ENCODE assay signal across 23 cellular contexts in the genomic region with DNA sequence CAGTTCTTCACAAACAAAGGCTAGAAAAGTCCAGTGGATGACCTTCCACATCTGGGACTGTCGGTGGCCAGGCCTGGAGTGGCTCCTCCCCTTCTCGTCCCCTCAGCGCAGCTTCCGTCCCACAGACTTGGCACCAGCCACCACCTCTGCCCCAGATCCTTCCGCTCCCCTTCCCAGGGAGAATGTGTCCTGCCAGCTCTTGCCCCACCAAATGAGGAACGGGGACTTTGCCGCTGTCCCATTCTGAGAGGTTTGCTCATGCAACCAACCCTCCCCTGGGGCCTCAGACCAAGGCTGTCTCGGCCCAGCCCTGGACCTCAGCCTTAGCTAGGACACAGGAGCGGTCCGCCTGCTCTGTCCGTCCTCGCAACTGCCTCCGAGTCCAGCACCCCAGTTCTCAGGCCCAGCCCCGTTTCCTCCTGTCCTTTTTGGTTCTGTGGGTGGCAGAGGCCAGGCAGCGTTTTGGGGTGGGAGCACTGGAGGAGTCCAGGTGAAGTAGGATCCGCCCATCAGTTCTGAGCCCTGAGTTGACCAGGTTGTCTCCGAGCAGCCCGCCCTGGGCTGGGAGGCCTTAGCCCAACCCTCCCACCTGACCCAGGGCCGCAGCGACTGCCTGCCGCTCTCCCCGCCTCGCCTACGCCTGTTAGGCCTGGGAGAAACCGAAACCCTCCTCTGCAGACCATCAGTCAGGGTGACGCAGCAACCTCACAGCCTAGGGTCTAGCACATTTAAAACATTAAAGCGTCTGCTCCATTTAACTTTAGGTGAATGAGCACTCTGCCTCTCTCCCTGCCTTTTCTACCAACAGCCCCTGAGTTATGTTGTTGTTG.
DNase-seq lines count a peak whose midpoint lies in the region; ATAC-seq, FAIRE-seq and TF ChIP-seq lines count a peak whose summit lies in the region.
"Had no signal": no experiment of that assay in that cellular context is flagged by ENCODE, and none has a peak within 500 bp of the region (broad histone marks: within the 10 kb centered on the region; RNA-seq: fewer than 3 reads in every experiment).

No MANE protein-coding gene starts in this region.

- peaks cover 49% of the 10 kb centered on the region for H3K4me1 Mint-ChIP-seq in CD8-positive, alpha-beta T cell (ENCODE audit: low read depth)

- H3K27me3 Mint-ChIP-seq in CD8-positive, alpha-beta T cell (ENCODE audit: low read depth), result no peaks in the 10 kb centered on the region
- H3K27me3 Mint-ChIP-seq: activated naive CD8-positive, alpha-beta T cell treated with anti-CD3 and anti-CD28 coated beads, Interleukin-2, amount 10 ng/mL, durations not matched to agents 7 days and 5 days; naive thymus-derived CD4-positive, alpha-beta T cell; stimulated activated naive CD8-positive, alpha-beta T cell treated with anti-CD3 and anti-CD28 coated beads, Interleukin-15, amount 100 ng/mL, for 72 hours; T-helper 17 cell had no signal

- no peak overlapping the region for H3K23ac ChIP-seq in IMR-90 (ENCODE audit: low read depth, low read length)
- H3K23ac ChIP-seq in neuronal stem cell (ENCODE audit: low read depth, low read length, poor library complexity), result peak overlapping the region; percentile 8

- H4K8ac ChIP-seq in IMR-90 (ENCODE audit: low read depth in 2 of 2, low read length in 2 of 2), result no peak overlapping the region
- no peak overlapping the region for H4K8ac ChIP-seq in neuronal stem cell (ENCODE audit: low read depth, low read length)

- H2BK15ac ChIP-seq in IMR-90 (ENCODE audit: low read depth, low read length) (no peak overlapping the region), neuronal stem cell (ENCODE audit: low read length) (peak overlapping the region; percentile 82)

- peaks cover 11% of the 10 kb centered on the region for H3K4me1 ChIP-seq in CD8-positive, alpha-beta T cell (ENCODE audit: insufficient read depth, low read length)
- no peaks in the 10 kb centered on the region for H3K4me1 ChIP-seq in IMR-90 (ENCODE audit: control insufficient read depth, insufficient read depth, low read length)
- H3K4me1 ChIP-seq in neuronal stem cell (ENCODE audit: control insufficient read depth in 2 of 2, insufficient read depth in 1 of 2, low read depth in 1 of 2, low read length in 2 of 2), result peaks cover 10 to 24% of the 10 kb centered on the region in 2 donors
- H3K4me1 ChIP-seq in small intestine (ENCODE audit: control insufficient read depth in 2 of 2, insufficient read depth in 1 of 2, low read depth in 1 of 2, low read length in 1 of 2), result no peaks in the 10 kb centered on the region
- H3K4me1 ChIP-seq: tibial artery had no signal

- H3K9me1 ChIP-seq in IMR-90 (ENCODE audit: insufficient read depth, low read length), result no peaks in the 10 kb centered on the region

- no peaks in the 10 kb centered on the region for H3K36me3 ChIP-seq in CD8-positive, alpha-beta T cell (ENCODE audit: insufficient read depth, low read length)
- no peaks in the 10 kb centered on the region for H3K36me3 ChIP-seq in IMR-90 (ENCODE audit: control insufficient read depth, insufficient read depth, low read length)
- H3K36me3 ChIP-seq in neuronal stem cell (replicated peaks in 1 of 2; ENCODE audit: control insufficient read depth in 2 of 2, insufficient read depth in 2 of 2, low read length in 2 of 2), result no peaks in the 10 kb centered on the region
- H3K36me3 ChIP-seq in small intestine (ENCODE audit: control insufficient read depth in 2 of 2, insufficient read depth in 2 of 2, low read length in 2 of 2), result no peaks in the 10 kb centered on the region
- H3K36me3 ChIP-seq: tibial artery had no signal

- 79% methylated on average over 8 of the region's 27 CpGs; no CpG with 5 or more reads in 1 of the 2 experiments for WGBS in IMR-90 (ENCODE audit: extremely low coverage in 2 of 2, insufficient read length in 1 of 2), 2 experiments
- no CpG with 5 or more reads among the region's 27 CpGs for WGBS in neuronal stem cell (ENCODE audit: extremely low coverage in 2 of 2, insufficient read length in 2 of 2, insufficient replicate concordance in 1 of 2), 2 donors
- 91 to 93% (median 92%) methylated on average over 26 to 27 of the region's 27 CpGs for WGBS in small intestine, 3 donors

- no peak overlapping the region for H3K4me3 Mint-ChIP-seq in CD8-positive, alpha-beta T cell
- H3K4me3 Mint-ChIP-seq: activated naive CD8-positive, alpha-beta T cell treated with anti-CD3 and anti-CD28 coated beads, Interleukin-2, amount 10 ng/mL, durations not matched to agents 7 days and 5 days; mesothelial cell of epicardium; naive thymus-derived CD4-positive, alpha-beta T cell; stimulated activated naive CD8-positive, alpha-beta T cell treated with anti-CD3 and anti-CD28 coated beads, Interleukin-15, amount 100 ng/mL, for 72 hours; T-helper 17 cell had no signal

- FAIRE-seq in small intestine (lab: Jason Lieb, UNC), result no peak
- no peak for FAIRE-seq in RCC 7860 (lab: Jason Lieb, UNC)

- H3K4ac ChIP-seq in IMR-90 (ENCODE audit: low read depth, low read length), result no peak overlapping the region
- H3K4ac ChIP-seq in neuronal stem cell (ENCODE audit: low read length), result no peak overlapping the region

- no peak overlapping the region for H2AK9ac ChIP-seq in IMR-90 (replicated peaks; ENCODE audit: low read depth, low read length, poor library complexity)

- H4K91ac ChIP-seq in IMR-90 (ENCODE audit: insufficient read depth, low read depth, low read length) (no peak overlapping the region), neuronal stem cell (ENCODE audit: low read depth, low read length, poor library complexity) (no peak overlapping the region)

- no peaks in the 10 kb centered on the region for H4K20me1 ChIP-seq in IMR-90 (ENCODE audit: insufficient read depth, low read length)

- H2BK20ac ChIP-seq in IMR-90 (ENCODE audit: low read depth, low read length), result no peak overlapping the region

- in situ Hi-C loops in IMR-90 (cut with MboI; ENCODE audit: low sequenced_read_pairs), result no loop called here

- H2BK5ac ChIP-seq in IMR-90 (ENCODE audit: low read depth, low read length, poor library complexity, severe bottlenecking) (no peak overlapping the region), neuronal stem cell (ENCODE audit: low read length) (no peak overlapping the region)

- no peak overlapping the region for H4K5ac ChIP-seq in IMR-90 (ENCODE audit: low read depth, low read length)

- H3K4me2 ChIP-seq in IMR-90 (ENCODE audit: low read depth, low read length) (no peak overlapping the region), neuronal stem cell (ENCODE audit: insufficient read depth, low read length, poor library complexity, severe bottlenecking) (no peak overlapping the region)

- POLR2A ChIA-PET in CD8-positive, alpha-beta T cell (lab: Charles Lee), result interaction anchor here (0.6 kb wide), 1 partner anchor 10 kb away, joined by 4 read pairs; no protein-coding TSS in a partner anchor
- POLR2A ChIA-PET in IMR-90 (lab: Charles Lee; ENCODE audit: unreplicated experiment), result no interaction called here

- BruUV-seq in IMR-90 (replicated peaks; lab: Mats Ljungman, UMichigan), result no TSS peak

- dilution Hi-C loops in IMR-90 (cut with HindIII; ENCODE audit: low sequenced_read_pairs, unreplicated experiment), result no loop called here

- no peak overlapping the region for H2AK5ac ChIP-seq in IMR-90 (ENCODE audit: low read depth, low read length)
- H2AK5ac ChIP-seq in neuronal stem cell (ENCODE audit: low read depth, low read length), result peak overlapping the region; percentile 65

- H3K9me3 Mint-ChIP-seq in CD8-positive, alpha-beta T cell, result peaks cover 4% of the 10 kb centered on the region

- H2BK12ac ChIP-seq in neuronal stem cell (ENCODE audit: low read length), result peak overlapping the region; percentile 76

- intact Hi-C loops in CD8-positive, alpha-beta T cell (cut with DNase I, micrococcal nuclease), result no loop called here
- intact Hi-C loops in IMR-90 (cut with micrococcal nuclease), result no loop called here
- intact Hi-C loops in left cardiac atrium (cut with DNase I), result no loop called here

- H3K14ac ChIP-seq in IMR-90 (replicated peaks; ENCODE audit: low read depth, low read length) (no peak overlapping the region), neuronal stem cell (ENCODE audit: low read length) (peak overlapping the region; percentile 28)

- no peak for TF ChIP-seq POLR2A in IMR-90 (IDR thresholded peaks at IDR 0.05; ENCODE audit: low read depth, low read length)

- no peak for TF ChIP-seq RAD21 in IMR-90 (IDR thresholded peaks at IDR 0.05; ENCODE audit: low read length)

- no peak for DNase-seq in CD8-positive, alpha-beta T cell
- DNase-seq in IMR-90 (no peak), left cardiac atrium (peak; percentile 33), neuronal stem cell (ENCODE audit: low spot score) (no peak), small intestine (no peak), NCI-H82 treated with DMSO at 0.1 percent for 48 hours (lab: John Stamatoyannopoulos, UW; ENCODE audit: unreplicated experiment) (no peak), NCI-H748 (lab: John Stamatoyannopoulos, UW; ENCODE audit: unreplicated experiment) (no peak), RCC 7860 (ENCODE audit: low spot score) (no peak)
- DNase-seq: activated CD4-positive, alpha-beta T cell treated with anti-CD3 and anti-CD28 coated beads for 48 hours; activated naive CD8-positive, alpha-beta T cell treated with anti-CD3 and anti-CD28 coated beads, Interleukin-2, amount 10 ng/mL, durations not matched to agents 7 days and 5 days; GOT3; Kasumi-1; left colon; naive thymus-derived CD4-positive, alpha-beta T cell; NCI-H2171; NCI-H524 treated with DMSO at 0.1 percent for 48 hours; stimulated activated naive CD8-positive, alpha-beta T cell treated with anti-CD3 and anti-CD28 coated beads, Interleukin-15, amount 100 ng/mL, for 72 hours; T-helper 17 cell; tibial artery had no signal

- H3K79me1 ChIP-seq in IMR-90 (ENCODE audit: low read depth in 1 of 2, low read length in 2 of 2) (no peaks in the 10 kb centered on the region), neuronal stem cell (ENCODE audit: low read depth, low read length) (no peaks in the 10 kb centered on the region)

- ATAC-seq in CD8-positive, alpha-beta T cell, result peak; percentile 39
- no peak for ATAC-seq in IMR-90 (ENCODE audit: low read depth)
- peak; percentile 13 to 85 for ATAC-seq in left cardiac atrium
- ATAC-seq: left colon; naive thymus-derived CD4-positive, alpha-beta T cell; stimulated activated naive CD8-positive, alpha-beta T cell treated with anti-CD3 and anti-CD28 coated beads, Interleukin-15, amount 100 ng/mL, for 72 hours; T-helper 17 cell had no signal

- H2BK120ac ChIP-seq in IMR-90 (ENCODE audit: low read depth, low read length) (no peak overlapping the region), neuronal stem cell (ENCODE audit: low read depth, low read length) (peak overlapping the region; percentile 56)

- no peak overlapping the region for H3K27ac ChIP-seq in CD8-positive, alpha-beta T cell (ENCODE audit: low read depth, low read length)
- H3K27ac ChIP-seq in IMR-90 (ENCODE audit: insufficient read depth, low read length), result no peak overlapping the region
- H3K27ac ChIP-seq in neuronal stem cell (replicated peaks; ENCODE audit: low read length), result no peak overlapping the region
- H3K27ac ChIP-seq in small intestine (ENCODE audit: low read depth in 1 of 2, low read length in 1 of 2), result no peak overlapping the region
- H3K27ac ChIP-seq: C4-2B, epithelial cell of prostate, SK-N-MC, tibial artery had no signal

- H2AFZ ChIP-seq in IMR-90 (replicated peaks; ENCODE audit: low read length, poor library complexity), result peak overlapping the region; percentile 14
- no peak overlapping the region for H2AFZ ChIP-seq in neuronal stem cell (ENCODE audit: low read length)

- no peak for TF ChIP-seq CTCF in CD8-positive, alpha-beta T cell (IDR thresholded peaks at IDR 0.05)
- TF ChIP-seq CTCF in IMR-90 (conservative IDR thresholded peaks at IDR 0.05; ENCODE audit: low read depth, low read length), result no peak

- no peaks in the 10 kb centered on the region for H3K27me3 ChIP-seq in CD8-positive, alpha-beta T cell (ENCODE audit: insufficient read depth, low read length)
- H3K27me3 ChIP-seq in IMR-90 (ENCODE audit: control insufficient read depth, insufficient read depth, low read length) (peaks cover 8% of the 10 kb centered on the region), neuronal stem cell (ENCODE audit: control insufficient read depth in 3 of 3, insufficient read depth in 3 of 3, low read depth in 1 of 3, low read length in 3 of 3) (no peaks in the 10 kb centered on the region), small intestine (ENCODE audit: control insufficient read depth in 2 of 2, insufficient read depth in 2 of 2, low read length in 2 of 2) (no peaks in the 10 kb centered on the region)
- H3K27me3 ChIP-seq: tibial artery had no signal

- CTCF ChIA-PET in CD8-positive, alpha-beta T cell (lab: Charles Lee), result no interaction called here
- CTCF ChIA-PET in IMR-90 (lab: Yijun Ruan, JAX), result interaction anchor here (1.0 kb wide), 1 partner anchor 14 kb away, joined by 3 read pairs; no protein-coding TSS in a partner anchor

- no peak overlapping the region for H3K4me3 ChIP-seq in CD8-positive, alpha-beta T cell (ENCODE audit: low read depth, low read length)
- H3K4me3 ChIP-seq in IMR-90 (ENCODE audit: insufficient read depth, low read depth, low read length) (no peak overlapping the region), neuronal stem cell (ENCODE audit: low read length in 2 of 2) (no peak overlapping the region), small intestine (ENCODE audit: low read depth in 1 of 2, low read length in 2 of 2) (no peak overlapping the region)
- H3K4me3 ChIP-seq: SK-N-MC, tibial artery had no signal

- no peak overlapping the region for H3K27ac Mint-ChIP-seq in CD8-positive, alpha-beta T cell
- H3K27ac Mint-ChIP-seq: activated naive CD8-positive, alpha-beta T cell treated with anti-CD3 and anti-CD28 coated beads, Interleukin-2, amount 10 ng/mL, durations not matched to agents 7 days and 5 days; mesothelial cell of epicardium; stimulated activated naive CD8-positive, alpha-beta T cell treated with anti-CD3 and anti-CD28 coated beads, Interleukin-15, amount 100 ng/mL, for 72 hours; T-helper 17 cell had no signal

- H3K9me3 ChIP-seq in CD8-positive, alpha-beta T cell (ENCODE audit: low read length), result no peaks in the 10 kb centered on the region
- no peaks in the 10 kb centered on the region for H3K9me3 ChIP-seq in IMR-90 (ENCODE audit: control insufficient read depth, insufficient read depth, low read length)
- H3K9me3 ChIP-seq in neuronal stem cell (replicated peaks in 1 of 2; ENCODE audit: control insufficient read depth in 2 of 2, insufficient read depth in 1 of 2, low read depth in 1 of 2, low read length in 2 of 2), result peaks cover 0 to 12% of the 10 kb centered on the region in 2 donors
- H3K9me3 ChIP-seq in small intestine (ENCODE audit: control insufficient read depth, low read depth), result no peaks in the 10 kb centered on the region
- H3K9me3 ChIP-seq: tibial artery had no signal

- H3K9ac ChIP-seq in IMR-90 (ENCODE audit: low read depth, low read length) (no peak overlapping the region), neuronal stem cell (ENCODE audit: low read depth, low read length, poor library complexity) (peak overlapping the region; percentile 36)

- no peak overlapping the region for H3K56ac ChIP-seq in IMR-90 (ENCODE audit: extremely low read depth, insufficient read depth, low read length)

- H3K36me3 Mint-ChIP-seq in CD8-positive, alpha-beta T cell, result no peaks in the 10 kb centered on the region
- H3K36me3 Mint-ChIP-seq: mesothelial cell of epicardium had no signal

- no peak overlapping the region for H3K18ac ChIP-seq in IMR-90 (ENCODE audit: low read depth, low read length)
- peak overlapping the region; percentile 82 for H3K18ac ChIP-seq in neuronal stem cell (ENCODE audit: low read length)
